ENCODE assay signal across 8 cellular contexts in genomic region chr9:127347831-127348699, GRCh38. TPM values are rescaled to one million over a fixed set of nuclear protein-coding genes. Genes with fewer than 3 reads are reported as not detected.
A peak's percentile ranks its signal among the peaks of the same experiment; 100 is the strongest.
DNase-seq lines count a peak whose midpoint lies in the region; ATAC-seq and TF ChIP-seq lines count a peak whose summit lies in the region.

No MANE protein-coding gene starts in this region.

- H3K36me3 ChIP-seq in H7 (replicated peaks; ENCODE audit: control insufficient read depth, insufficient read depth, low read length): peaks cover 2% of the 10 kb centered on the region

- no peaks in the 10 kb centered on the region for H3K36me3 Mint-ChIP-seq in Calu3 (ENCODE audit: insufficient read depth, unreplicated experiment)

- H3K4me1 Mint-ChIP-seq in Calu3 (ENCODE audit: low read depth, unreplicated experiment): no peaks in the 10 kb centered on the region

- H3K27me3 ChIP-seq in H7 (ENCODE audit: control insufficient read depth, insufficient read depth, low read length): no peaks in the 10 kb centered on the region

- TF ChIP-seq CTCF in Calu3 (IDR thresholded peaks at IDR 0.05; ENCODE audit: unreplicated experiment): peak; percentile 36

- ATAC-seq in GM21447 (IDR thresholded peaks at IDR 0.05; ENCODE audit: unreplicated experiment): no peak
- ATAC-seq in HG02588 (IDR thresholded peaks at IDR 0.05; ENCODE audit: unreplicated experiment): no peak
- ATAC-seq in HG02642 (IDR thresholded peaks at IDR 0.05; ENCODE audit: poor library complexity, unreplicated experiment): no peak

- H3K27ac Mint-ChIP-seq in Calu3 (ENCODE audit: unreplicated experiment): no peak overlapping the region

- no peaks in the 10 kb centered on the region for H3K9me3 Mint-ChIP-seq in Calu3 (ENCODE audit: low read depth, unreplicated experiment)

- H3K4me3 ChIP-seq in H7 (ENCODE audit: insufficient read depth, low read depth, low read length): no peak overlapping the region

- H3K4me3 Mint-ChIP-seq in Calu3 (ENCODE audit: low read depth, unreplicated experiment): no peak overlapping the region

- intact Hi-C loops in Calu3 (cut with micrococcal nuclease; ENCODE audit: unreplicated experiment): loop anchor here (5.0 kb wide), 1 partner anchor 136 kb away; no protein-coding TSS in a partner anchor

- H3K27me3 Mint-ChIP-seq in Calu3 (ENCODE audit: unreplicated experiment): no peaks in the 10 kb centered on the region

- CTCF ChIA-PET in Calu3 (lab: Charles Lee): interaction anchor here (0.7 to 1.4 kb wide), 2 partner anchors 124 to 134 kb away, joined by 3 to 10 read pairs; no protein-coding TSS in a partner anchor

- peak; percentile 8 for DNase-seq in Calu3
- DNase-seq in LoVo (ENCODE audit: low spot score): peak; percentile 20
- peak; percentile 69 for DNase-seq in astrocyte of the hippocampus (ENCODE audit: low read depth, low spot score)
- DNase-seq in lung microvascular endothelial cell (ENCODE audit: low read depth in 2 of 2): peak; percentile 64 to 71
- DNase-seq in H7: no peak

- BruUV-seq in Calu3 (replicated peaks; lab: Mats Ljungman, UMichigan): no TSS peak

RNA-seq across cellular contexts. Expression of gene SLC2A8, which starts 48.9 kb away (rescaled TPM):
- 10.8 and 13.1 TPM in 2 replicates for total RNA-seq in Calu3 (2022)
- total RNA-seq in lung microvascular endothelial cell: 7.4 and 9.1 TPM in 2 replicates
- total RNA-seq in H7 (2014; rRNA removed; shearing (Covaris generic)): 18.8 and 23.3 TPM in 2 replicates
